ENCODE assay signal across 9 cellular contexts in the genomic region with DNA sequence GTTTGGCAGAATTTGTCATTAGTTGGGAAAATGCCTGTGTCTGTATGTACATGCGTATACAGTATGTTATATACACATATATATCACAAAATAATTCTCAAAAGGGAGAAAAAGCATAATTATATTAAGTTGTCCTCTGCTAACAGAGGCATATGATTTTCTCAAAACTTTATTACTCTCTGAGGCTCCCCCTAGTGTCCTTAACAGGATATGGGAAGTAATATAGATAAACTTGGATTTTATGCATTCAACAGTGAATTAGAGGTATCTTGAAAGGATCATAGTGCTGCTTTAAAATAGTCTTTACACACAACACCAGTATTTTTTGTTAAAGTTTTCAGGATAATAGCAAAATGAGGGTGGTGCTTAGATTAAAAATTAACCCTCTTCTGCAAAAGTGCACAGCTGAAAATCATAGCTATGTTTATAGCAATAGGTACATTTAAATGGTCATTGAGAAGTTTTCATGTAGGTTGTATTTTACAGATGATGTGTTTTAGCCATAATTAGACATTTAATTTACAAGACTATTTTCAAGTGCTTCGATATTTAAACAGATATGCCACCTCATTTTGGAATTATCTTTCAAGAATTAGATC.
A peak's percentile ranks its signal among the peaks of the same experiment; 100 is the strongest.
DNase-seq lines count a peak whose midpoint lies in the region; ATAC-seq and TF ChIP-seq lines count a peak whose summit lies in the region.
"Had no signal": no experiment of that assay in that cellular context is flagged by ENCODE, and none has a peak within 500 bp of the region (broad histone marks: within the 10 kb centered on the region; RNA-seq: fewer than 3 reads in every experiment).

No MANE protein-coding gene starts in this region.

- no peaks in the 10 kb centered on the region for H3K27me3 ChIP-seq in DND-41 (ENCODE audit: insufficient read depth, low read length, poor library complexity)

- no peak overlapping the region for H3K9ac ChIP-seq in DND-41 (ENCODE audit: low read depth, low read length)

- no peaks in the 10 kb centered on the region for H3K36me3 Mint-ChIP-seq in mesothelial cell of epicardium

- no peaks in the 10 kb centered on the region for H3K79me2 ChIP-seq in DND-41 (ENCODE audit: insufficient read depth, low read length)

- H3K4me3 ChIP-seq in DND-41 (ENCODE audit: low read depth in 1 of 2, low read length in 2 of 2): no peak overlapping the region
- H3K4me3 ChIP-seq: HAP-1 had no signal

- H3K9me3 Mint-ChIP-seq in mesothelial cell of epicardium: no peaks in the 10 kb centered on the region

- H3K36me3 ChIP-seq in DND-41 (ENCODE audit: insufficient read depth, low read length): no peaks in the 10 kb centered on the region
- H3K36me3 ChIP-seq: HAP-1 had no signal

- H4K20me1 ChIP-seq in DND-41 (ENCODE audit: insufficient read depth, low read length): no peaks in the 10 kb centered on the region

- H2AFZ ChIP-seq in DND-41 (ENCODE audit: low read depth, low read length): no peak overlapping the region

- H3K27ac Mint-ChIP-seq in mesothelial cell of epicardium: no peak overlapping the region

- ATAC-seq in DND-41 (ENCODE audit: insufficient read depth, low read depth) (no peak), GM21390 (IDR thresholded peaks at IDR 0.05; ENCODE audit: unreplicated experiment) (no peak), HG03095 (IDR thresholded peaks at IDR 0.05; ENCODE audit: unreplicated experiment) (no peak)
- no peak for ATAC-seq in activated CD4-positive, CD25-positive, alpha-beta regulatory T cell treated with anti-CD3 and anti-CD28 coated beads, Interleukin-2, amount 50 U/mL, for 24 hours

- H3K27ac ChIP-seq in DND-41 (ENCODE audit: low read length): no peak overlapping the region

- no peaks in the 10 kb centered on the region for H3K4me1 ChIP-seq in DND-41 (ENCODE audit: insufficient read depth, low read length)
- H3K4me1 ChIP-seq: HAP-1 had no signal

- H3K27me3 Mint-ChIP-seq in mesothelial cell of epicardium (ENCODE audit: low read depth): no peaks in the 10 kb centered on the region

- no peaks in the 10 kb centered on the region for H3K4me1 Mint-ChIP-seq in mesothelial cell of epicardium

- no peak overlapping the region for H3K4me3 Mint-ChIP-seq in mesothelial cell of epicardium

- no peak overlapping the region for H3K4me2 ChIP-seq in DND-41 (ENCODE audit: insufficient read depth, low read length)

- peak; percentile 60 for TF ChIP-seq CTCF in DND-41 (IDR thresholded peaks at IDR 0.05; ENCODE audit: borderline replicate concordance, extremely low read depth, low read length, poor library complexity, severe bottlenecking)
- TF ChIP-seq CTCF in mesothelial cell of epicardium (IDR thresholded peaks at IDR 0.05; ENCODE audit: unreplicated experiment): peak; percentile 71

- no peak for DNase-seq in DND-41
- DNase-seq in HPDE6-E6E7 (ENCODE audit: extremely low spot score): peak; percentile 0
- peak; percentile 31 for DNase-seq in astrocyte of the hippocampus (ENCODE audit: low read depth, low spot score)
- DNase-seq in mesothelial cell of epicardium (ENCODE audit: low spot score in 2 of 2, unreplicated experiment in 2 of 2): no peak
- no peak for DNase-seq in activated gamma-delta T cell (lab: John Stamatoyannopoulos, UW)

- no peaks in the 10 kb centered on the region for H3K9me3 ChIP-seq in DND-41 (ENCODE audit: insufficient read depth, low read length, severe bottlenecking)
- H3K9me3 ChIP-seq: HAP-1 had no signal

Comparison
In these comparisons a context has a peak if more than half of its experiments do, and no peak if none do; other contexts are left out.
1. DNase-seq: peak in HPDE6-E6E7 (single experiment) and astrocyte of the hippocampus (single experiment); none in DND-41 (single experiment), mesothelial cell of epicardium (0 of 2) and activated gamma-delta T cell (single experiment).